1 cellular context compared by ENCODE assay signal in genomic region chr15:68278345-68279217, GRCh38.
TF ChIP-seq lines count a peak whose summit lies in the region.

No MANE protein-coding gene starts in this region.

TF ChIP-seq in K562, 482 proteins besides CTCF, POLR2A, EP300 and RAD21 (continued from another document):
- TF ChIP-seq ATF7 (IDR thresholded peaks at IDR 0.05) (peak; percentile 37; the same call in 1 of the 2 replicates), ATF3 (IDR thresholded peaks at IDR 0.05) (peak; percentile 66), ATF3 (CRISPR knock-in tag; conservative IDR thresholded peaks at IDR 0.05) (no peak), RBFOX2 (IDR thresholded peaks at IDR 0.05; ENCODE audit: low read depth, low read length) (peak; percentile 76; the same call in 1 of the 2 replicates), TAF15 (IDR thresholded peaks at IDR 0.05; ENCODE audit: low read depth, low read length) (no peak), NELFE (IDR thresholded peaks at IDR 0.05; ENCODE audit: insufficient read depth, insufficient read length) (no peak), ZNF740 (CRISPR knock-in tag; IDR thresholded peaks at IDR 0.05) (peak; percentile 53; the same call in 1 of the 2 replicates), ZNF740 (tag; IDR thresholded peaks at IDR 0.05) (no peak), TCF7L2 (IDR thresholded peaks at IDR 0.05; ENCODE audit: low read depth, low read length) (no peak), ZNF41 (CRISPR knock-in tag; conservative IDR thresholded peaks at IDR 0.05) (no peak), CREB1 (IDR thresholded peaks at IDR 0.05) (no peak), CREB1 (CRISPR knock-in tag; IDR thresholded peaks at IDR 0.05) (0 out of 2 replicates have a peak, but pooled peaks have one; percentile 13), POLR2H (tag; IDR thresholded peaks at IDR 0.05; ENCODE audit: low read depth) (peak; percentile 20; the same call in 1 of the 2 replicates), PREB (CRISPR knock-in tag; IDR thresholded peaks at IDR 0.05) (0 out of 2 replicates have a peak, but pooled peaks have one; percentile 40), KDM5B (IDR thresholded peaks at IDR 0.05; ENCODE audit: insufficient replicate concordance, low read depth, low read length) (no peak), FOXA3 (CRISPR knock-in tag; conservative IDR thresholded peaks at IDR 0.05 in 1 of 2, IDR thresholded peaks at IDR 0.05 in 1 of 2) (0 out of 4 replicates have a peak, but pooled peaks of 1 of the 2 experiments have one; percentile 26), ZBTB7A (IDR thresholded peaks at IDR 0.05; ENCODE audit: borderline replicate concordance, control insufficient read depth, low read depth, low read length) (no peak), ZKSCAN8 (CRISPR knock-in tag; IDR thresholded peaks at IDR 0.05) (no peak), RERE (CRISPR knock-in tag; IDR thresholded peaks at IDR 0.05; ENCODE audit: borderline replicate concordance) (0 out of 2 replicates have a peak, but pooled peaks have one; percentile 53), HMBOX1 (IDR thresholded peaks at IDR 0.05) (peak; percentile 65; the same call in 1 of the 2 replicates), TFAP4 (CRISPR knock-in tag; IDR thresholded peaks at IDR 0.05; ENCODE audit: borderline replicate concordance) (peak; percentile 41), ZNF316 (IDR thresholded peaks at IDR 0.05) (peak; percentile 38), NR3C1 (CRISPR knock-in tag; IDR thresholded peaks at IDR 0.05) (no peak), ZNF175 (CRISPR knock-in tag; IDR thresholded peaks at IDR 0.05; ENCODE audit: low read depth) (0 out of 2 replicates have a peak, but pooled peaks have one; percentile 15), EHMT2 (IDR thresholded peaks at IDR 0.05) (0 out of 2 replicates have a peak, but pooled peaks have one; percentile 21)
